ENCODE assay signal across 24 cellular contexts in genomic region chr11:121577106-121577505, GRCh38.
DNase-seq lines count a peak whose midpoint lies in the region; ATAC-seq, FAIRE-seq and TF ChIP-seq lines count a peak whose summit lies in the region.
"Had no signal": no experiment of that assay in that cellular context is flagged by ENCODE, and none has a peak within 500 bp of the region (broad histone marks: within the 10 kb centered on the region; RNA-seq: fewer than 3 reads in every experiment).

No MANE protein-coding gene starts in this region.

- H3K4me3 Mint-ChIP-seq in neural progenitor cell, result peak overlapping the region; percentile 54
- H3K4me3 Mint-ChIP-seq: activated T-helper 1 cell treated with anti-CD3 and anti-CD28 coated beads, Interleukin-12 subunit alpha, Interleukin-12 subunit beta, Interleukin-2, Interleukin-4 antibody, amounts not matched to agents 30 ng/mL and 10 ng/mL and 1 ng/mL, durations not matched to agents 14 hours and 24 hours and 36 hours; WTC11 had no signal

- H3K4me1 ChIP-seq in OCI-LY3 (ENCODE audit: low read length), result peaks cover 59% of the 10 kb centered on the region
- H3K4me1 ChIP-seq in neural progenitor cell, result peaks cover 23% of the 10 kb centered on the region
- H3K4me1 ChIP-seq: Peyer's patch had no signal

- H3K4me3 ChIP-seq in OCI-LY3 (ENCODE audit: low read length) (no peak overlapping the region), neural progenitor cell (no peak overlapping the region)
- H3K4me3 ChIP-seq: heart left ventricle, Peyer's patch had no signal

- peaks cover 12% of the 10 kb centered on the region for H3K27me3 Mint-ChIP-seq in neural progenitor cell (ENCODE audit: insufficient read depth, low read depth)
- H3K27me3 Mint-ChIP-seq: progenitor cell of endocrine pancreas had no signal

- peak overlapping the region; percentile 100 for H3K27ac ChIP-seq in OCI-LY3 (ENCODE audit: low read length)
- peak overlapping the region; percentile 39 for H3K27ac ChIP-seq in caudate nucleus (ENCODE audit: low read depth, low read length)
- H3K27ac ChIP-seq in neural progenitor cell, result no peak overlapping the region
- H3K27ac ChIP-seq: C4-2B, Peyer's patch had no signal

- H3K27me3 ChIP-seq in OCI-LY3 (ENCODE audit: low read depth, low read length) (no peaks in the 10 kb centered on the region), neural progenitor cell (no peaks in the 10 kb centered on the region)
- H3K27me3 ChIP-seq: heart left ventricle, Peyer's patch had no signal

- H3K9me3 ChIP-seq in OCI-LY3 (ENCODE audit: insufficient read depth, low read length) (peaks cover 13% of the 10 kb centered on the region), neural progenitor cell (ENCODE audit: low read depth) (no peaks in the 10 kb centered on the region)
- H3K9me3 ChIP-seq: Peyer's patch had no signal

- H3K36me3 ChIP-seq in OCI-LY3 (replicated peaks; ENCODE audit: low read depth, low read length), result peaks cover 87% of the 10 kb centered on the region
- H3K36me3 ChIP-seq in neural progenitor cell, result peaks cover 9% of the 10 kb centered on the region

- H2AFZ ChIP-seq in OCI-LY3 (ENCODE audit: low read depth, low read length) (no peak overlapping the region), neural progenitor cell (replicated peaks) (no peak overlapping the region)

- TF ChIP-seq CTCF in OCI-LY3 (IDR thresholded peaks at IDR 0.05; ENCODE audit: low read depth, low read length), result no peak
- no peak for TF ChIP-seq CTCF in neural progenitor cell (IDR thresholded peaks at IDR 0.05)

- ATAC-seq in HG03378 (IDR thresholded peaks at IDR 0.05; ENCODE audit: unreplicated experiment), result no peak
- no peak for ATAC-seq in HG03045 (IDR thresholded peaks at IDR 0.05; ENCODE audit: unreplicated experiment)
- ATAC-seq: HCT116, heart left ventricle, WTC11 had no signal

- peak; percentile 84 for FAIRE-seq in GM12891 (lab: Jason Lieb, UNC)
- FAIRE-seq: colon, D721Med had no signal

- H4K20me1 ChIP-seq in OCI-LY3 (ENCODE audit: insufficient read depth, low read length) (no peaks in the 10 kb centered on the region), neural progenitor cell (ENCODE audit: low read depth) (peaks cover 4% of the 10 kb centered on the region)

- no peak overlapping the region for H3K27ac Mint-ChIP-seq in neural progenitor cell
- H3K27ac Mint-ChIP-seq: progenitor cell of endocrine pancreas, WTC11 had no signal

- peaks cover 20% of the 10 kb centered on the region for H3K79me2 ChIP-seq in OCI-LY3 (ENCODE audit: low read length)
- H3K79me2 ChIP-seq in neural progenitor cell (ENCODE audit: low read depth), result no peaks in the 10 kb centered on the region

- no peaks in the 10 kb centered on the region for H3F3A ChIP-seq in neural progenitor cell (ENCODE audit: low read depth)

- H3K9ac ChIP-seq in OCI-LY3 (ENCODE audit: low read length), result peak overlapping the region; percentile 75; the same call in 1 of the 2 replicates
- no peak overlapping the region for H3K9ac ChIP-seq in neural progenitor cell

- DNase-seq in GM12891 (ENCODE audit: insufficient read length, low spot score) (no peak), caudate nucleus (lab: John Stamatoyannopoulos, UW) (no peak), neural progenitor cell (ENCODE audit: low spot score) (no peak)
- no peak for DNase-seq in central memory CD4-positive, alpha-beta T cell
- DNase-seq: effector CD8-positive, alpha-beta T cell; foreskin fibroblast; heart left ventricle; NCI-H187; NCI-H526; Peyer's patch; SHP77 treated with DMSO at 0.1 percent for 48 hours; stimulated activated CD4-positive, alpha-beta T cell treated with anti-CD3 and anti-CD28 coated beads, Interleukin-12 subunit alpha, Interleukin-12 subunit beta, amount 100 ng/mL, for 4 hours; stimulated activated CD4-positive, alpha-beta T cell treated with anti-CD3 and anti-CD28 coated beads, Interleukin-4, amount 100 ng/mL, for 4 hours; stimulated activated naive CD4-positive, alpha-beta T cell had no signal

- H3K9me3 Mint-ChIP-seq in neural progenitor cell, result peaks cover 20% of the 10 kb centered on the region

- H3K4me1 Mint-ChIP-seq in neural progenitor cell, result peaks cover 60% of the 10 kb centered on the region

- H3K4me2 ChIP-seq in OCI-LY3 (ENCODE audit: low read length) (peak overlapping the region; percentile 31; the same call in 1 of the 2 replicates), neural progenitor cell (no peak overlapping the region)

- no peak for TF ChIP-seq POLR2A in GM12891 (IDR thresholded peaks at IDR 0.05; ENCODE audit: low read depth, low read length)

- peaks cover 22% of the 10 kb centered on the region for H3K36me3 Mint-ChIP-seq in neural progenitor cell

TF ChIP-seq in GM12891, 5 proteins besides CTCF, POLR2A, EP300 and RAD21:
- TF ChIP-seq PAX5 (IDR thresholded peaks at IDR 0.05; ENCODE audit: insufficient read depth, low read length, severe bottlenecking) (no peak), POU2F2 (IDR thresholded peaks at IDR 0.05; ENCODE audit: low read depth, low read length) (no peak), TAF1 (IDR thresholded peaks at IDR 0.05; ENCODE audit: low read depth, low read length) (no peak), POLR2AphosphoS5 (IDR thresholded peaks at IDR 0.05; ENCODE audit: low read depth, low read length) (no peak), SPI1 (IDR thresholded peaks at IDR 0.05; ENCODE audit: low read depth, low read length) (no peak)
